ENCODE assay signal across 6 cellular contexts in the genomic region with DNA sequence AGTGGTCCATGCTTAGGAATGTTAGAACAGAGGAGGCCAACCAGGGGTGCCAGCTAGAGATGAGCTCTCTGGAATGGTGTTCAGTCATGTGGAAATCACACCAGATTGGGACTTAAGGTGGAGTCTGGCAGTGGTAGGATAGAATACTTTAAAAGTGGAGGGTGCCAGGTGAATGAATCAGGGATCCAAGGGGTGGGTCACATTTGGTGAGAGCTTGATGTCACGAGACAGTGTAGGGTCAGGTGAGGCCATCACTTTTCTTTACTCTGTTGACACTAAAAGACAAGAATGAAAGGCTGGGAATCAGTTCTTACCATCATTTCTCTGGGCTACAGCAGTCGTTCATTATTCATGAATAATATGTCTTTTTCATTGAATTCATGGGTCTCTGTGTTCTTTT.
DNase-seq lines count a peak whose midpoint lies in the region; ATAC-seq, FAIRE-seq and TF ChIP-seq lines count a peak whose summit lies in the region.
"Not testable (repeated sequence)": the region's sequence is repeated elsewhere in the genome, so short reads cannot be mapped to it uniquely, and the experiment has no call there.

No MANE protein-coding gene starts in this region.

- CTCF ChIA-PET in A549 (lab: Yijun Ruan, JAX); MCF 10A (lab: Yijun Ruan, JAX): not testable (repeated sequence)

- not testable (repeated sequence) for TF ChIP-seq EP300 in A549 (IDR thresholded peaks at IDR 0.05)

- not testable (repeated sequence) for H3K4me1 ChIP-seq in A549; aorta (ENCODE audit: control insufficient read depth in 1 of 2, insufficient read depth in 2 of 2, low read length in 2 of 2)

- FAIRE-seq in A549 (lab: Jason Lieb, UNC): peak; percentile 70

- not testable (repeated sequence) for TF ChIP-seq CTCF in A549 (IDR thresholded peaks at IDR 0.05); MCF 10A (IDR thresholded peaks at IDR 0.05; ENCODE audit: unreplicated experiment)

- intact Hi-C loops in MCF 10A (cut with micrococcal nuclease); aorta (cut with DNase I): not testable (repeated sequence)

- not testable (repeated sequence) for H3K27me3 Mint-ChIP-seq in MCF 10A (ENCODE audit: insufficient read depth, unreplicated experiment); stimulated activated memory B cell treated with anti-CD40 and anti-IgM and Interleukin-4, amounts not matched to agents 10 μg/mL and 1 μg/mL and 100 μg/mL, for 72 hours

- WGBS in A549 (ENCODE audit: missing lambda C conversion rate): 35% methylated on average over 2 of the region's 2 CpGs
- WGBS in aorta, 2 donors: 50 to 66% methylated on average over 1 of the region's 2 CpGs

- POLR2A ChIA-PET in A549 (lab: Yijun Ruan, JAX); MCF 10A (lab: Yijun Ruan, JAX): not testable (repeated sequence)

- H3K27ac Mint-ChIP-seq in MCF 10A (ENCODE audit: low read depth, unreplicated experiment): peak overlapping the region; percentile 84
- not testable (repeated sequence) for H3K27ac Mint-ChIP-seq in stimulated activated memory B cell treated with anti-CD40 and anti-IgM and Interleukin-4, amounts not matched to agents 10 μg/mL and 1 μg/mL and 100 μg/mL, for 72 hours

- not testable (repeated sequence) for H3K4me2 ChIP-seq in A549

- not testable (repeated sequence) for H3K27me3 ChIP-seq in aorta (ENCODE audit: control insufficient read depth in 1 of 2, insufficient read depth in 2 of 2, low read length in 1 of 2)

- DNase-seq in A549 (ENCODE audit: low read depth in 1 of 2, low spot score in 1 of 2); MCF 10A (ENCODE audit: unreplicated experiment); aorta: not testable (repeated sequence)
- DNase-seq in LoVo (ENCODE audit: low spot score): peak; percentile 4

- BruUV-seq in MCF 10A (replicated peaks; lab: Mats Ljungman, UMichigan): not testable (repeated sequence)

- not testable (repeated sequence) for H3K9me3 ChIP-seq in A549; aorta (ENCODE audit: control insufficient read depth, low read length)

- H3K4me3 ChIP-seq in A549; aorta (ENCODE audit: low read length in 2 of 2): not testable (repeated sequence)

- TF ChIP-seq RAD21 in A549 (conservative IDR thresholded peaks at IDR 0.05 in 1 of 2, IDR thresholded peaks at IDR 0.05 in 1 of 2): not testable (repeated sequence)

- H3K9me3 Mint-ChIP-seq in MCF 10A (ENCODE audit: unreplicated experiment); stimulated activated memory B cell treated with anti-CD40 and anti-IgM and Interleukin-4, amounts not matched to agents 10 μg/mL and 1 μg/mL and 100 μg/mL, for 72 hours: not testable (repeated sequence)

- H3K36me3 ChIP-seq in aorta (ENCODE audit: control insufficient read depth in 1 of 2, insufficient read depth in 2 of 2, low read length in 1 of 2): not testable (repeated sequence)

- TF ChIP-seq POLR2A in A549 (IDR thresholded peaks at IDR 0.05; ENCODE audit: low read length): not testable (repeated sequence)

- H3K4me1 Mint-ChIP-seq in MCF 10A (ENCODE audit: insufficient read depth, unreplicated experiment); stimulated activated memory B cell treated with anti-CD40 and anti-IgM and Interleukin-4, amounts not matched to agents 10 μg/mL and 1 μg/mL and 100 μg/mL, for 72 hours: not testable (repeated sequence)

- not testable (repeated sequence) for H3K27ac ChIP-seq in A549; aorta (ENCODE audit: low read depth in 1 of 2, low read length in 2 of 2)

- not testable (repeated sequence) for ATAC-seq in A549
- peak; percentile 59 for ATAC-seq in esophagus mucosa
- peak; percentile 51 for ATAC-seq in stimulated activated memory B cell treated with anti-CD40 and anti-IgM and Interleukin-4, amounts not matched to agents 10 μg/mL and 1 μg/mL and 100 μg/mL, for 72 hours
- ATAC-seq in aorta (ENCODE audit: low FRiP score): peak; percentile 41

- H3K4me3 Mint-ChIP-seq in MCF 10A (ENCODE audit: unreplicated experiment); stimulated activated memory B cell treated with anti-CD40 and anti-IgM and Interleukin-4, amounts not matched to agents 10 μg/mL and 1 μg/mL and 100 μg/mL, for 72 hours: not testable (repeated sequence)

- not testable (repeated sequence) for H3K36me3 Mint-ChIP-seq in MCF 10A (ENCODE audit: insufficient read depth, unreplicated experiment); stimulated activated memory B cell treated with anti-CD40 and anti-IgM and Interleukin-4, amounts not matched to agents 10 μg/mL and 1 μg/mL and 100 μg/mL, for 72 hours
